ENCODE assay signal across 34 cellular contexts in genomic region chr18:57050314-57050949, GRCh38.
DNase-seq lines count a peak whose midpoint lies in the region; ATAC-seq, FAIRE-seq and TF ChIP-seq lines count a peak whose summit lies in the region.
"Had no signal": no experiment of that assay in that cellular context is flagged by ENCODE, and none has a peak within 500 bp of the region (broad histone marks: within the 10 kb centered on the region; RNA-seq: fewer than 3 reads in every experiment).

No MANE protein-coding gene starts in this region.

- H3K27me3 ChIP-seq in Peyer's patch (no peaks in the 10 kb centered on the region), small intestine (ENCODE audit: control insufficient read depth in 2 of 2, insufficient read depth in 2 of 2, low read length in 2 of 2) (no peaks in the 10 kb centered on the region), MM.1S (replicated peaks; ENCODE audit: insufficient read depth, low read length) (no peaks in the 10 kb centered on the region)
- H3K27me3 ChIP-seq: ascending aorta, left lung, MG63, SJSA1, tibial artery had no signal

- ATAC-seq in left lobe of liver: peak; percentile 83
- ATAC-seq: left lung had no signal

- peaks cover 10% of the 10 kb centered on the region for H3F3A ChIP-seq in MM.1S (ENCODE audit: insufficient read depth, low read length)

- H3K79me2 ChIP-seq in MM.1S (ENCODE audit: low read length): no peaks in the 10 kb centered on the region

- H3K27ac ChIP-seq in Peyer's patch: peak overlapping the region in 3 of 4 donors; percentile 7 to 82 (median 42)
- peak overlapping the region; percentile 87 for H3K27ac ChIP-seq in small intestine (ENCODE audit: low read depth in 1 of 2, low read length in 1 of 2)
- H3K27ac ChIP-seq in MM.1S (ENCODE audit: low read length): no peak overlapping the region
- H3K27ac ChIP-seq: ascending aorta, GM23248, left lung, prostate gland, sigmoid colon, SJSA1, tibial artery had no signal

- no peak for TF ChIP-seq POLR2A in GM12892 (IDR thresholded peaks at IDR 0.05; ENCODE audit: low read depth, low read length)
- TF ChIP-seq POLR2A in Peyer's patch (IDR thresholded peaks at IDR 0.05): no peak

- no peaks in the 10 kb centered on the region for H3K9me3 ChIP-seq in Peyer's patch
- H3K9me3 ChIP-seq in small intestine (ENCODE audit: control insufficient read depth, low read depth): no peaks in the 10 kb centered on the region
- H3K9me3 ChIP-seq in MM.1S (replicated peaks; ENCODE audit: insufficient read depth, low read length): no peaks in the 10 kb centered on the region
- H3K9me3 ChIP-seq: ascending aorta, MG63, prostate gland, sigmoid colon, SJSA1 had no signal

- FAIRE-seq in GM12892 (lab: Jason Lieb, UNC) (peak; percentile 50), small intestine (lab: Jason Lieb, UNC) (no peak)

- WGBS in small intestine, 3 donors: 18 to 53% (median 27%) methylated on average over 6 of the region's 6 CpGs

- no peak overlapping the region for H2AFZ ChIP-seq in MM.1S (ENCODE audit: low read length)
- H2AFZ ChIP-seq: GM23248 had no signal

- no peak for DNase-seq in GM12892 (ENCODE audit: insufficient read length)
- peak in 2 of 3 donors; percentile 78 for DNase-seq in Peyer's patch
- peak; percentile 49 for DNase-seq in left lobe of liver (ENCODE audit: low spot score)
- peak; percentile 95 for DNase-seq in small intestine
- no peak for DNase-seq in RPMI8226
- no peak for DNase-seq in MM.1S
- DNase-seq in NCI-H1105 (lab: John Stamatoyannopoulos, UW): no peak
- DNase-seq: activated B cell treated with CpG ODN at 0.5 μM for 24 hours; activated CD4-positive, alpha-beta T cell treated with anti-CD3 and anti-CD28 coated beads, Interleukin-2, amount 10 ng/mL, durations not matched to agents 7 days and 5 days; activated effector memory CD4-positive, alpha-beta T cell treated with anti-CD3 and anti-CD28 coated beads, Interleukin-2, amount 50 U/mL, for 16 hours; activated naive CD8-positive, alpha-beta T cell treated with anti-CD3 and anti-CD28 coated beads, Interleukin-2, amount 10 ng/mL, durations not matched to agents 7 days and 5 days; activated T-cell treated with anti-CD3 and anti-CD28 coated beads, Interleukin-2, amount 50 U/mL, for 1 hour; C1 segment of cervical spinal cord; caudate nucleus; COR-L47; cortex of kidney; DMS79 treated with DMSO at 0.1 percent for 48 hours; GDM1; GM23248; immature natural killer cell; KG1; left lung; mesendoderm; MG63; NCI-H1417; NCI-H2081 treated with DMSO at 0.1 percent for 48 hours; NCI-H748 treated with DMSO at 0.1 percent for 48 hours; nucleus accumbens; sigmoid colon; stimulated activated CD4-positive, alpha-beta T cell treated with anti-CD3 and anti-CD28 coated beads, Interleukin-4, amount 100 ng/mL, for 1 hour; tibial artery had no signal

- H3K4me1 ChIP-seq in Peyer's patch (peaks cover 0 to 22% (median 4%) of the 10 kb centered on the region in 4 donors), small intestine (ENCODE audit: control insufficient read depth in 2 of 2, insufficient read depth in 1 of 2, low read depth in 1 of 2, low read length in 1 of 2) (peaks cover 3 to 14% of the 10 kb centered on the region in 2 donors), MM.1S (ENCODE audit: low read length) (peaks cover 24% of the 10 kb centered on the region)
- H3K4me1 ChIP-seq: ascending aorta, left lung, prostate gland, sigmoid colon, SJSA1, tibial artery had no signal

- peak in 2 of 6 experiments; percentile 7 to 38 for TF ChIP-seq CTCF in Peyer's patch (IDR thresholded peaks at IDR 0.05)
- no peak for TF ChIP-seq CTCF in MM.1S (IDR thresholded peaks at IDR 0.05; ENCODE audit: low read length)

- no peak overlapping the region for H3K9ac ChIP-seq in MM.1S (ENCODE audit: low read length)
- H3K9ac ChIP-seq: GM23248 had no signal

- H3K9me2 ChIP-seq in MM.1S (replicated peaks; ENCODE audit: insufficient read depth, low read length): no peaks in the 10 kb centered on the region

- H3K36me3 ChIP-seq in Peyer's patch: no peaks in the 10 kb centered on the region
- no peaks in the 10 kb centered on the region for H3K36me3 ChIP-seq in small intestine (ENCODE audit: control insufficient read depth in 2 of 2, insufficient read depth in 2 of 2, low read length in 2 of 2)
- H3K36me3 ChIP-seq in MM.1S (replicated peaks; ENCODE audit: insufficient read depth, low read length): no peaks in the 10 kb centered on the region
- H3K36me3 ChIP-seq: ascending aorta, left lung, MG63, prostate gland, sigmoid colon, SJSA1, tibial artery had no signal

- H3K4me2 ChIP-seq in MM.1S (ENCODE audit: low read depth, low read length): no peak overlapping the region

- H3K4me3 ChIP-seq in Peyer's patch (no peak overlapping the region), small intestine (ENCODE audit: low read depth in 1 of 2, low read length in 2 of 2) (no peak overlapping the region), MM.1S (ENCODE audit: low read length) (no peak overlapping the region)
- H3K4me3 ChIP-seq: ascending aorta, GM23248, left lung, MG63, prostate gland, sigmoid colon, SJSA1, tibial artery had no signal

- H4K20me1 ChIP-seq in MM.1S (ENCODE audit: insufficient read depth, low read length): no peaks in the 10 kb centered on the region

Comparison
In these comparisons a context has a peak if more than half of its experiments do, and no peak if none do; other contexts are left out.
1. DNase-seq: peak in Peyer's patch (2 of 3), left lobe of liver (single experiment) and small intestine (single experiment); none in GM12892 (single experiment), RPMI8226 (single experiment), MM.1S (single experiment) and NCI-H1105 (single experiment).